In genomic region chr20:23723659-23724307, GRCh38 we compare ENCODE assay signal across 10 cellular contexts. TPM values are rescaled to one million over a fixed set of nuclear protein-coding genes. Genes with fewer than 3 reads are reported as not detected.
DNase-seq lines count a peak whose midpoint lies in the region; ATAC-seq and TF ChIP-seq lines count a peak whose summit lies in the region.
"Not testable (repeated sequence)": the region's sequence is repeated elsewhere in the genome, so short reads cannot be mapped to it uniquely, and the experiment has no call there.
"Had no signal": no experiment of that assay in that cellular context is flagged by ENCODE, and none has a peak within 500 bp of the region (broad histone marks: within the 10 kb centered on the region; RNA-seq: fewer than 3 reads in every experiment).

No MANE protein-coding gene starts in this region.

- not testable (repeated sequence) for H3K4me1 Mint-ChIP-seq in stimulated activated memory B cell treated with anti-CD40 and anti-IgM and Interleukin-4, amounts not matched to agents 10 μg/mL and 1 μg/mL and 100 μg/mL, for 72 hours

- peak; percentile 62 for TF ChIP-seq CTCF in OCI-LY7 (conservative IDR thresholded peaks at IDR 0.05; ENCODE audit: low read length)
- TF ChIP-seq CTCF in esophagus squamous epithelium (IDR thresholded peaks at IDR 0.05), result peak in 4 of 6 experiments; percentile 25 to 50 (median 47)

- H3K36me3 Mint-ChIP-seq in stimulated activated memory B cell treated with anti-CD40 and anti-IgM and Interleukin-4, amounts not matched to agents 10 μg/mL and 1 μg/mL and 100 μg/mL, for 72 hours, result not testable (repeated sequence)

- H4K20me1 ChIP-seq in OCI-LY7 (ENCODE audit: insufficient read depth, low read length), result not testable (repeated sequence)

- not testable (repeated sequence) for TF ChIP-seq POLR2A in esophagus squamous epithelium (IDR thresholded peaks at IDR 0.05)

- intact Hi-C loops in OCI-LY7 (cut with micrococcal nuclease; ENCODE audit: unreplicated experiment); esophagus squamous epithelium (cut with DNase I): not testable (repeated sequence)

- POLR2A ChIA-PET in OCI-LY7 (lab: Charles Lee), result not testable (repeated sequence)

- not testable (repeated sequence) for H3K27me3 ChIP-seq in esophagus squamous epithelium

- H3K4me2 ChIP-seq in OCI-LY7 (ENCODE audit: low read length), result not testable (repeated sequence)

- H3K79me2 ChIP-seq in OCI-LY7 (ENCODE audit: insufficient read depth, low read depth, low read length), result not testable (repeated sequence)

- H3K9me3 ChIP-seq in OCI-LY7 (ENCODE audit: low read length); esophagus squamous epithelium: not testable (repeated sequence)

- H3K27me3 Mint-ChIP-seq in stimulated activated memory B cell treated with anti-CD40 and anti-IgM and Interleukin-4, amounts not matched to agents 10 μg/mL and 1 μg/mL and 100 μg/mL, for 72 hours, result not testable (repeated sequence)

- BruUV-seq in OCI-LY7 (replicated peaks; lab: Mats Ljungman, UMichigan), result not testable (repeated sequence)

- peak; percentile 4 for DNase-seq in DMS53 treated with DMSO at 0.1 percent for 48 hours (lab: John Stamatoyannopoulos, UW; ENCODE audit: unreplicated experiment)
- DNase-seq in HK-2 (ENCODE audit: unreplicated experiment), result peak; percentile 30
- peak; percentile 3 for DNase-seq in OCI-LY7 (ENCODE audit: low spot score)
- peak; percentile 6 for DNase-seq in activated T-cell treated with anti-CD3 and anti-CD28 coated beads for 48 hours (ENCODE audit: low read depth)
- not testable (repeated sequence) for DNase-seq in esophagus squamous epithelium (lab: John Stamatoyannopoulos, UW)
- peak; percentile 29 to 56 for DNase-seq in lung microvascular endothelial cell (ENCODE audit: low read depth in 2 of 2)

- not testable (repeated sequence) for H3K9me3 Mint-ChIP-seq in stimulated activated memory B cell treated with anti-CD40 and anti-IgM and Interleukin-4, amounts not matched to agents 10 μg/mL and 1 μg/mL and 100 μg/mL, for 72 hours

- H3K36me3 ChIP-seq in OCI-LY7 (ENCODE audit: insufficient read depth, low read length); esophagus squamous epithelium: not testable (repeated sequence)

- not testable (repeated sequence) for H3K4me3 Mint-ChIP-seq in stimulated activated memory B cell treated with anti-CD40 and anti-IgM and Interleukin-4, amounts not matched to agents 10 μg/mL and 1 μg/mL and 100 μg/mL, for 72 hours

- not testable (repeated sequence) for H3K27ac Mint-ChIP-seq in stimulated activated memory B cell treated with anti-CD40 and anti-IgM and Interleukin-4, amounts not matched to agents 10 μg/mL and 1 μg/mL and 100 μg/mL, for 72 hours

- H3K4me1 ChIP-seq in OCI-LY7 (ENCODE audit: insufficient read depth, low read length, poor library complexity, severe bottlenecking); esophagus squamous epithelium: not testable (repeated sequence)

- not testable (repeated sequence) for H3K27ac ChIP-seq in OCI-LY7 (ENCODE audit: low read depth, low read length, poor library complexity, severe bottlenecking); esophagus squamous epithelium

- H2AFZ ChIP-seq in OCI-LY7 (ENCODE audit: low read length), result not testable (repeated sequence)

- WGBS in esophagus squamous epithelium, 2 donors, result 48 to 50% methylated on average over 2 of the region's 2 CpGs

- ATAC-seq in GM21360 (IDR thresholded peaks at IDR 0.05; ENCODE audit: unreplicated experiment), result peak; percentile 68
- peak; percentile 28 for ATAC-seq in stimulated activated memory B cell treated with anti-CD40 and anti-IgM and Interleukin-4, amounts not matched to agents 10 μg/mL and 1 μg/mL and 100 μg/mL, for 72 hours

- CTCF ChIA-PET in OCI-LY7 (lab: Charles Lee; ENCODE audit: unreplicated experiment), result not testable (repeated sequence)

- H3K4me3 ChIP-seq in OCI-LY7 (ENCODE audit: low read depth, low read length, poor library complexity, severe bottlenecking); esophagus squamous epithelium: not testable (repeated sequence)

- not testable (repeated sequence) for H3K9me2 ChIP-seq in OCI-LY7 (ENCODE audit: insufficient read depth, low read length)

RNA-seq across cellular contexts. Expression of gene CST1, which starts 27.0 kb away (rescaled TPM):
- not detected in 2 replicates for total RNA-seq in OCI-LY7 (2014; rRNA removed; shearing (Covaris generic))
- total RNA-seq in OCI-LY7 (2022), result not detected in 2 replicates
- not detected for total RNA-seq in esophagus squamous epithelium
- total RNA-seq in lung microvascular endothelial cell, result not detected in 2 replicates
- total RNA-seq: mesenteric fat pad, Peyer's patch had no signal

RNA-seq across cellular contexts. Expression of gene CST4, which starts 34.9 kb away (rescaled TPM):
- not detected in 2 replicates for total RNA-seq in OCI-LY7 (2014; rRNA removed; shearing (Covaris generic))
- not detected in 2 replicates for total RNA-seq in OCI-LY7 (2022)
- not detected for total RNA-seq in esophagus squamous epithelium
- total RNA-seq in lung microvascular endothelial cell, result not detected in 2 replicates
- total RNA-seq: mesenteric fat pad, Peyer's patch had no signal
